8 cellular contexts compared by ENCODE assay signal in genomic region chrX:32929040-32929439, GRCh38.
"Had no signal": no experiment of that assay in that cellular context is flagged by ENCODE, and none has a peak within 500 bp of the region (broad histone marks: within the 10 kb centered on the region; RNA-seq: fewer than 3 reads in every experiment).

No MANE protein-coding gene starts in this region.

- FAIRE-seq: H1, H54, HTR-8/SVneo, K562 had no signal

- H3K9me3 Mint-ChIP-seq: GM23338 had no signal

- H3K4me3 Mint-ChIP-seq: GM23338, H9 had no signal

- DNase-seq: H9, HCEC 1CT, IMR-90 had no signal

- H3K4me1 Mint-ChIP-seq: H9 had no signal

- H3K4me3 ChIP-seq: GM23338, K562 had no signal

- H3K4me2 ChIP-seq: GM23338 had no signal

- ATAC-seq: GM23338, K562 had no signal

- H3K27ac Mint-ChIP-seq: GM23338 had no signal

- H2AFZ ChIP-seq: GM23338 had no signal
